ENCODE assay signal across 10 cellular contexts in the genomic region with DNA sequence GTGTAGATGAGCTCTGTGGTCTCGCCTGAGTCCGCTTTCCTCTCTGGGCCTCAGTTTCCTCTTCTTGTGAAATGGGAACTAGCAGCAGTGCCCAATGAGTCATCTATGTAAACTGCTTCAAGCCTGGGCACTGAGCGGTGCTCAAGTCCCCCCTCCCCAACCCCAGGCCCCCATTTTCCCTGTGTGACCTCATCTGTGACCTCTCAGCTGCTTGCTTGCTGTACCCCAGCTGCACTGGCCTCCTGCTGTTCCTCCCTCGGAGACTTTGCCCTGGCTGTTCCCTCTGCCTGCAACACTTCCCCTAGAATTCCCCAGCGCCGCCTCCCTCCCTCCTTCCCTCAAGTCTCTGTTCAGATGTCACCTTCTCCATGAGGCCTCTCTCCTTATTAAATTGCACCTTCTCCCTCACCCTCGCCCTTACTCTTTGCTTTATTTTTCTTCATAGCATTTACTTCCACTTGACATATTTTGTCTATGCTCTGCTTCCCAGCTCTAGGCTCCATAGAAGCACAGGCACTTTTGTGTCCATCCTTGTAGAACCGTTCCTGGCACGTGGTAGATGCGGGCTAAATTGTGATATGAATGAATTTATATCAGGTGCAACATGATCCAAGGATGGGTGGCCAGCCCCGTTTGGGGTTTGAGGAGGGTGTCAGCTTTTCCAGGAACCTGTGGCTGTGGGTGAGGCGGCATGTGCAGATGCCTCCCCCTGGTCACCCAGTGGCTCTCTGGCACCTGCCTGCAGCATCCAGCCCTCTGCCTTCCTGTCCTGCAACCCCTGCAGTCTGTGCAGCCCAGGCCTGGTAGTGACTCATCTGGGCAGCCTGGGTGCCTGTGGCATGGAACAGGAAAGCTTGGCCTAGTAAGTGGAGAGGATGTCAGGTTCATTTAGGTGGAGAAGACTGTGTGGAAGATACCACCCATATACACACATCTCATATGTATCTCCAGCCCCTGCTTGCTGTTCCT. TPM values are rescaled to one million over a fixed set of nuclear protein-coding genes. Genes with fewer than 3 reads are reported as not detected.
DNase-seq lines count a peak whose midpoint lies in the region; ATAC-seq, FAIRE-seq and TF ChIP-seq lines count a peak whose summit lies in the region.
"Had no signal": no experiment of that assay in that cellular context is flagged by ENCODE, and none has a peak within 500 bp of the region (broad histone marks: within the 10 kb centered on the region; RNA-seq: fewer than 3 reads in every experiment).

No MANE protein-coding gene starts in this region.

- H3K4me1 Mint-ChIP-seq in T-helper 17 cell: peaks cover 10% of the 10 kb centered on the region

- H2AFZ ChIP-seq in keratinocyte (ENCODE audit: control insufficient read depth, low read length): no peak overlapping the region

- peak; percentile 90 for FAIRE-seq in keratinocyte (lab: Jason Lieb, UNC)
- FAIRE-seq: G401.6 had no signal

- H3K4me3 ChIP-seq in right atrium auricular region: no peak overlapping the region
- peak overlapping the region; percentile 17 to 63 (median 47) for H3K4me3 ChIP-seq in keratinocyte (ENCODE audit: control insufficient read depth in 2 of 3, extremely low read depth in 1 of 3, insufficient read depth in 2 of 3, low read depth in 1 of 3, low read length in 3 of 3)
- no peak overlapping the region for H3K4me3 ChIP-seq in urinary bladder (ENCODE audit: low read depth, low read length)

- H3K4me1 ChIP-seq in right atrium auricular region: peaks cover 0 to 35% of the 10 kb centered on the region in 2 donors
- H3K4me1 ChIP-seq in keratinocyte (ENCODE audit: control insufficient read depth, extremely low read depth, insufficient read depth, low read length): peaks cover 36% of the 10 kb centered on the region
- H3K4me1 ChIP-seq in urinary bladder (ENCODE audit: insufficient read depth): no peaks in the 10 kb centered on the region

- H3K36me3 ChIP-seq in right atrium auricular region: no peaks in the 10 kb centered on the region
- peaks cover 0 to 3% of the 10 kb centered on the region in 2 experiments for H3K36me3 ChIP-seq in keratinocyte (ENCODE audit: control insufficient read depth in 2 of 2, extremely low read depth in 1 of 2, insufficient read depth in 2 of 2, low read length in 2 of 2)
- no peaks in the 10 kb centered on the region for H3K36me3 ChIP-seq in urinary bladder (ENCODE audit: insufficient read depth)

- H3K79me2 ChIP-seq in keratinocyte (ENCODE audit: control insufficient read depth, insufficient read depth, low read length): peaks cover 21% of the 10 kb centered on the region

- H4K20me1 ChIP-seq in keratinocyte (ENCODE audit: control insufficient read depth, extremely low read depth, insufficient read depth, low read length): no peaks in the 10 kb centered on the region

- intact Hi-C loops in Right ventricle myocardium inferior (cut with DNase I): no loop called here

- peak overlapping the region; percentile 93 for H3K4me2 ChIP-seq in keratinocyte (ENCODE audit: control insufficient read depth, extremely low read depth, insufficient read depth, low read depth, low read length)

- peak overlapping the region; percentile 10 for H3K4me3 Mint-ChIP-seq in T-helper 17 cell

- WGBS in urinary bladder: 79% methylated on average over 12 of the region's 12 CpGs

- TF ChIP-seq CTCF in right atrium auricular region (IDR thresholded peaks at IDR 0.05): no peak
- TF ChIP-seq CTCF in keratinocyte (optimal IDR thresholded peaks at IDR 0.05 in 1 of 3, IDR thresholded peaks at IDR 0.05 in 1 of 3, conservative IDR thresholded peaks at IDR 0.05 in 1 of 3; ENCODE audit: extremely low read depth in 1 of 3, insufficient read depth in 2 of 3, low read length in 3 of 3): no peak

- peaks cover 3% of the 10 kb centered on the region for H3K36me3 Mint-ChIP-seq in T-helper 17 cell (ENCODE audit: low read depth)

- H3K27me3 ChIP-seq in right atrium auricular region (no peaks in the 10 kb centered on the region), keratinocyte (ENCODE audit: control insufficient read depth, extremely low read depth, insufficient read depth, low read length) (no peaks in the 10 kb centered on the region)

- DNase-seq in Right ventricle myocardium inferior (ENCODE audit: missing footprints) (no peak), right atrium auricular region (ENCODE audit: low spot score) (no peak), T-helper 17 cell (no peak), keratinocyte (ENCODE audit: low read depth, low spot score) (no peak), activated gamma-delta T cell (lab: John Stamatoyannopoulos, UW) (no peak)
- DNase-seq in stimulated activated CD4-positive, alpha-beta T cell treated with anti-CD3 and anti-CD28 coated beads, Interleukin-2, amount 100 ng/mL, for 48 hours: no peak
- DNase-seq: activated CD4-positive, alpha-beta T cell treated with anti-CD3 and anti-CD28 coated beads, Interleukin-2, amount 50 U/mL, for 4 hours had no signal

- H3K27ac Mint-ChIP-seq in T-helper 17 cell: no peak overlapping the region

- H3K27ac ChIP-seq in right atrium auricular region (peak overlapping the region in 1 of 2 donors; percentile 41), keratinocyte (ENCODE audit: control insufficient read depth, insufficient read depth, low read length) (peak overlapping the region; percentile 84), urinary bladder (ENCODE audit: low read depth) (peak overlapping the region; percentile 42)

- H3K9me3 ChIP-seq in right atrium auricular region (peaks cover 0 to 14% of the 10 kb centered on the region in 2 donors), T-helper 17 cell (ENCODE audit: control insufficient read depth, low read length, poor library complexity, severe bottlenecking) (no peaks in the 10 kb centered on the region), keratinocyte (ENCODE audit: control insufficient read depth, low read depth, low read length) (no peaks in the 10 kb centered on the region)

- H3K27me3 Mint-ChIP-seq in T-helper 17 cell: no peaks in the 10 kb centered on the region

- ATAC-seq in Right ventricle myocardium inferior: peak; percentile 14
- no peak for ATAC-seq in T-helper 17 cell
- ATAC-seq in HG03378 (IDR thresholded peaks at IDR 0.05; ENCODE audit: unreplicated experiment): no peak

- peak overlapping the region; percentile 73 for H3K9ac ChIP-seq in keratinocyte (ENCODE audit: control insufficient read depth, extremely low read depth, insufficient read depth, low read length)

- H3K9me1 ChIP-seq in keratinocyte (ENCODE audit: control insufficient read depth, extremely low read depth, insufficient read depth, low read length): no peaks in the 10 kb centered on the region

- dilution Hi-C loops in keratinocyte (cut with MboI; ENCODE audit: extremely low pct_ligation_motif_present, low sequenced_read_pairs): no loop called here

RNA-seq across cellular contexts. Expression of a gene that starts 26.3 kb away (rescaled TPM):
- total RNA-seq in Right ventricle myocardium inferior: 9.3 TPM
- total RNA-seq in right atrium auricular region: 10 to 100 TPM; 10.7 to 19.6 TPM
- total RNA-seq in T-helper 17 cell: 10 to 100 TPM; 29.5 to 32.2 TPM
- 8.0 to 17.4 TPM (median 9.5 TPM) in 3 replicates for polyA plus RNA-seq in keratinocyte
- 29.3 TPM for polyA plus RNA-seq in keratinocyte (2011; ENCODE audit: low read depth)
- polyA plus RNA-seq in keratinocyte (2011; cell fraction: cytosol; rRNA removed): 9.5 and 16.8 TPM in 2 replicates
- polyA plus RNA-seq in keratinocyte (2011; cell fraction: nucleus; rRNA removed): 17.5 and 25.8 TPM in 2 replicates
- polyA plus RNA-seq in keratinocyte (2012; ENCODE audit: low replicate concordance): 20.9 and 27.3 TPM in 2 replicates
- polyA minus RNA-seq in keratinocyte: 17.8 to 171 TPM (median 24.3 TPM) in 3 replicates
- 51.4 TPM for polyA minus RNA-seq in keratinocyte (2011; cell fraction: cytosol; rRNA and poly(A)+ RNA removed)
- 36.1 and 51.0 TPM in 2 replicates for polyA minus RNA-seq in keratinocyte (2011; cell fraction: nucleus; rRNA and poly(A)+ RNA removed)
- 11.5 TPM for total RNA-seq in urinary bladder
- polyA plus RNA-seq in urinary bladder: 6.2 TPM

RNA-seq across cellular contexts. Expression of a gene that starts 26.9 kb away (rescaled TPM):
- total RNA-seq in Right ventricle myocardium inferior: not detected
- not detected for total RNA-seq in right atrium auricular region
- not detected for total RNA-seq in T-helper 17 cell
- not detected in 3 replicates for polyA plus RNA-seq in keratinocyte
- not detected for polyA plus RNA-seq in keratinocyte (2011; ENCODE audit: low read depth)
- polyA plus RNA-seq in keratinocyte (2011; cell fraction: cytosol; rRNA removed): not detected in 2 replicates
- polyA plus RNA-seq in keratinocyte (2011; cell fraction: nucleus; rRNA removed): 0.01 TPM in 2 replicates
- polyA plus RNA-seq in keratinocyte (2012; ENCODE audit: low replicate concordance): 0.08 TPM in 1 of 2 replicates, not detected in the other
- polyA minus RNA-seq in keratinocyte: not detected in 3 replicates
- not detected for polyA minus RNA-seq in keratinocyte (2011; cell fraction: cytosol; rRNA and poly(A)+ RNA removed)
- not detected in 2 replicates for polyA minus RNA-seq in keratinocyte (2011; cell fraction: nucleus; rRNA and poly(A)+ RNA removed)
- not detected for total RNA-seq in urinary bladder
- polyA plus RNA-seq in urinary bladder: not detected

Comparison
In these comparisons a context has a peak if more than half of its experiments do, and no peak if none do; other contexts are left out.
1. H3K4me3 ChIP-seq: peak in keratinocyte (3 of 3); none in right atrium auricular region (0 of 2) and urinary bladder (single experiment).